In the genomic region with DNA sequence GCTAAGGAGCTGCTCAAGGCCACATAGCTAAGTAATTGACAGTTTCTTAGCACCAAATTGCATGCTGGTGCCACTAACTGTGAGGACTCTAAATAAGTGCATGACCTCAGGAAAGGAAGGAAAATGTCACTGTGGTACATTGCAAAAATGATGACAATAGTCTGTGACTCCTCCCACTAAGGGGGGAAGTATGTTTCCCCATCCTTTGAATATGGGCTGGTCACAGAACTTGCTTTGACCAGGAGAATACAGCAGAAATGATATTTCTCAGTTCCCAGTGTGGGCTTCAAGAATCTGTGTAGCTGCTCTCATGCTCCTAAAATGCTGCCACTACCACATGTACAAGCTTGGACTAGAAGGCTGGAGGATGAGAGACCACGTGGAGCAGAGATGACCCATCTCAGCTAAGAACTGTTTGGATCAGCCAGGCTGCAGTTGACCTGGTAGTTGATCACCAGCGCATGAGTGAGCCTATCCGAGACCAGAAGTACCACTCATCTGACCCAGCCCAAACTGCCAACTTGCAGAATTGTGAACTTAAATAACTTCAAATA, we compare ENCODE assay signal across 16 cellular contexts. TPM values are rescaled to one million over a fixed set of nuclear protein-coding genes. Genes with fewer than 3 reads are reported as not detected.
A peak's percentile ranks its signal among the peaks of the same experiment; 100 is the strongest.
DNase-seq lines count a peak whose midpoint lies in the region; ATAC-seq and TF ChIP-seq lines count a peak whose summit lies in the region.
"Had no signal": no experiment of that assay in that cellular context is flagged by ENCODE, and none has a peak within 500 bp of the region (broad histone marks: within the 10 kb centered on the region; RNA-seq: fewer than 3 reads in every experiment).

No MANE protein-coding gene starts in this region.

- peaks cover 8% of the 10 kb centered on the region for H3K9me3 Mint-ChIP-seq in neural progenitor cell
- H3K9me3 Mint-ChIP-seq in stimulated activated memory B cell treated with anti-CD40 and anti-IgM and Interleukin-4, amounts not matched to agents 10 μg/mL and 1 μg/mL and 100 μg/mL, for 72 hours, result peaks cover 11% of the 10 kb centered on the region

- H3K9me3 ChIP-seq in neural progenitor cell (ENCODE audit: low read depth), result no peaks in the 10 kb centered on the region
- H3K9me3 ChIP-seq: HAP-1 had no signal

- TF ChIP-seq CTCF in coronary artery (IDR thresholded peaks at IDR 0.05) (no peak), neural progenitor cell (IDR thresholded peaks at IDR 0.05) (no peak)

- H3K27me3 ChIP-seq in neural progenitor cell, result no peaks in the 10 kb centered on the region

- H3K4me3 ChIP-seq in coronary artery, result no peak overlapping the region
- H3K4me3 ChIP-seq in neural progenitor cell, result no peak overlapping the region
- H3K4me3 ChIP-seq: A549, GM23248, HAP-1 had no signal

- no peaks in the 10 kb centered on the region for H4K20me1 ChIP-seq in neural progenitor cell (ENCODE audit: low read depth)

- no peaks in the 10 kb centered on the region for H3K36me3 Mint-ChIP-seq in neural progenitor cell
- no peaks in the 10 kb centered on the region for H3K36me3 Mint-ChIP-seq in stimulated activated memory B cell treated with anti-CD40 and anti-IgM and Interleukin-4, amounts not matched to agents 10 μg/mL and 1 μg/mL and 100 μg/mL, for 72 hours
- H3K36me3 Mint-ChIP-seq: CD4-positive, alpha-beta memory T cell had no signal

- no peaks in the 10 kb centered on the region for H3F3A ChIP-seq in neural progenitor cell (ENCODE audit: low read depth)

- no peaks in the 10 kb centered on the region for H3K36me3 ChIP-seq in neural progenitor cell
- H3K36me3 ChIP-seq: HAP-1 had no signal

- no peak overlapping the region for H3K9ac ChIP-seq in neural progenitor cell
- H3K9ac ChIP-seq: GM23248 had no signal

- no peak overlapping the region for H3K27ac Mint-ChIP-seq in neural progenitor cell
- no peak overlapping the region for H3K27ac Mint-ChIP-seq in stimulated activated memory B cell treated with anti-CD40 and anti-IgM and Interleukin-4, amounts not matched to agents 10 μg/mL and 1 μg/mL and 100 μg/mL, for 72 hours
- H3K27ac Mint-ChIP-seq: CD4-positive, alpha-beta memory T cell had no signal

- peaks cover 10% of the 10 kb centered on the region for H3K4me1 ChIP-seq in neural progenitor cell
- H3K4me1 ChIP-seq: HAP-1 had no signal

- H3K4me2 ChIP-seq in neural progenitor cell, result no peak overlapping the region
- H3K4me2 ChIP-seq: A549 had no signal

- H3K79me2 ChIP-seq in neural progenitor cell (ENCODE audit: low read depth), result no peaks in the 10 kb centered on the region

- H3K4me1 Mint-ChIP-seq in neural progenitor cell, result peaks cover 10% of the 10 kb centered on the region
- H3K4me1 Mint-ChIP-seq in stimulated activated memory B cell treated with anti-CD40 and anti-IgM and Interleukin-4, amounts not matched to agents 10 μg/mL and 1 μg/mL and 100 μg/mL, for 72 hours, result no peaks in the 10 kb centered on the region
- H3K4me1 Mint-ChIP-seq: CD4-positive, alpha-beta memory T cell had no signal

- no peak overlapping the region for H2AFZ ChIP-seq in neural progenitor cell (replicated peaks)
- H2AFZ ChIP-seq: GM23248 had no signal

- H3K27me3 Mint-ChIP-seq in neural progenitor cell (ENCODE audit: insufficient read depth, low read depth), result peaks cover 10% of the 10 kb centered on the region
- H3K27me3 Mint-ChIP-seq in stimulated activated memory B cell treated with anti-CD40 and anti-IgM and Interleukin-4, amounts not matched to agents 10 μg/mL and 1 μg/mL and 100 μg/mL, for 72 hours, result no peaks in the 10 kb centered on the region

- ATAC-seq in stimulated activated memory B cell treated with anti-CD40 and anti-IgM and Interleukin-4, amounts not matched to agents 10 μg/mL and 1 μg/mL and 100 μg/mL, for 72 hours, result no peak
- ATAC-seq: A549 had no signal

- DNase-seq in SIG-M5 treated with dmso at 0.1 percent for 504 hours (lab: John Stamatoyannopoulos, UW; ENCODE audit: unreplicated experiment) (peak; percentile 77), SIG-M5 (lab: John Stamatoyannopoulos, UW) (no peak), NOMO-1 (lab: John Stamatoyannopoulos, UW; ENCODE audit: unreplicated experiment in 2 of 2) (peak; percentile 81 to 87), coronary artery (ENCODE audit: low spot score) (peak; percentile 35), neural progenitor cell (ENCODE audit: low spot score) (no peak), DMS 273 treated with DMSO at 0.1 percent for 48 hours (lab: John Stamatoyannopoulos, UW) (no peak)
- DNase-seq: AML-193; CD4-positive, alpha-beta memory T cell; COR-L47; GM23248 had no signal

- H3K4me3 Mint-ChIP-seq in neural progenitor cell, result no peak overlapping the region
- no peak overlapping the region for H3K4me3 Mint-ChIP-seq in stimulated activated memory B cell treated with anti-CD40 and anti-IgM and Interleukin-4, amounts not matched to agents 10 μg/mL and 1 μg/mL and 100 μg/mL, for 72 hours
- H3K4me3 Mint-ChIP-seq: CD4-positive, alpha-beta memory T cell had no signal

- H3K27ac ChIP-seq in coronary artery (no peak overlapping the region), neural progenitor cell (no peak overlapping the region)
- H3K27ac ChIP-seq: 22Rv1, A549, C4-2B, GM23248 had no signal

RNA-seq across cellular contexts. Expression of a gene that starts 42.2 kb away (rescaled TPM):
- 0.11 and 0.19 TPM in 2 replicates for total RNA-seq in neural progenitor cell (ENCODE audit: low replicate concordance)
- total RNA-seq: CD4-positive, alpha-beta memory T cell; GM23248; H4 had no signal

Comparison
In these comparisons a context has a peak if more than half of its experiments do, and no peak if none do; other contexts are left out.
1. DNase-seq: peak in SIG-M5 treated with dmso at 0.1 percent for 504 hours (single experiment), NOMO-1 (2 of 2) and coronary artery (single experiment); none in SIG-M5 (single experiment), neural progenitor cell (single experiment) and DMS 273 treated with DMSO at 0.1 percent for 48 hours (single experiment).